21 cellular contexts compared by ENCODE assay signal in genomic region chr7:155202106-155202871, GRCh38.
A peak's percentile ranks its signal among the peaks of the same experiment; 100 is the strongest.
DNase-seq lines count a peak whose midpoint lies in the region; ATAC-seq and TF ChIP-seq lines count a peak whose summit lies in the region.
"Had no signal": no experiment of that assay in that cellular context is flagged by ENCODE, and none has a peak within 500 bp of the region (broad histone marks: within the 10 kb centered on the region; RNA-seq: fewer than 3 reads in every experiment).

No MANE protein-coding gene starts in this region.

- H3K4me3 ChIP-seq in neural progenitor cell, result no peak overlapping the region
- H3K4me3 ChIP-seq: cardiac muscle cell, K562, pancreas had no signal

- peak overlapping the region; percentile 62 for H3K27ac Mint-ChIP-seq in activated naive CD8-positive, alpha-beta T cell
- no peak overlapping the region for H3K27ac Mint-ChIP-seq in activated naive CD8-positive, alpha-beta T cell treated with anti-CD3 and anti-CD28 coated beads, Interleukin-2, amount 50 U/mL, for 24 hours
- peak overlapping the region; percentile 43 for H3K27ac Mint-ChIP-seq in activated T-helper 17 cell treated with anti-CD3 and anti-CD28 coated beads, Interleukin-2, amount 50 U/mL, for 72 hours
- no peak overlapping the region for H3K27ac Mint-ChIP-seq in neural progenitor cell
- H3K27ac Mint-ChIP-seq: CD4-positive, alpha-beta T cell had no signal

- no peak for ATAC-seq in activated naive CD8-positive, alpha-beta T cell treated with anti-CD3 and anti-CD28 coated beads, Interleukin-2, amount 50 U/mL, for 24 hours
- ATAC-seq in activated T-helper 17 cell treated with anti-CD3 and anti-CD28 coated beads, Interleukin-2, amount 50 U/mL, for 72 hours (replicated peaks), result no peak
- ATAC-seq: K562, pancreas, right cardiac atrium, SK-N-SH treated with all-trans-retinoic acid at 6 μM for 48 hours had no signal

- peaks cover 5% of the 10 kb centered on the region for H3K9me3 Mint-ChIP-seq in activated naive CD8-positive, alpha-beta T cell (ENCODE audit: low read depth)
- peaks cover 17% of the 10 kb centered on the region for H3K9me3 Mint-ChIP-seq in activated naive CD8-positive, alpha-beta T cell treated with anti-CD3 and anti-CD28 coated beads, Interleukin-2, amount 50 U/mL, for 24 hours
- peaks cover 3% of the 10 kb centered on the region for H3K9me3 Mint-ChIP-seq in activated T-helper 17 cell treated with anti-CD3 and anti-CD28 coated beads, Interleukin-2, amount 50 U/mL, for 72 hours
- peaks cover 23% of the 10 kb centered on the region for H3K9me3 Mint-ChIP-seq in neural progenitor cell
- H3K9me3 Mint-ChIP-seq: CD4-positive, alpha-beta T cell had no signal

- H3K79me2 ChIP-seq in neural progenitor cell (ENCODE audit: low read depth), result no peaks in the 10 kb centered on the region

- H3K27ac ChIP-seq in neural progenitor cell, result no peak overlapping the region
- H3K27ac ChIP-seq: cardiac muscle cell, pancreas had no signal

- no peaks in the 10 kb centered on the region for H3K4me1 ChIP-seq in neural progenitor cell

- H3K4me3 Mint-ChIP-seq in activated naive CD8-positive, alpha-beta T cell, result no peak overlapping the region
- no peak overlapping the region for H3K4me3 Mint-ChIP-seq in activated naive CD8-positive, alpha-beta T cell treated with anti-CD3 and anti-CD28 coated beads, Interleukin-2, amount 50 U/mL, for 24 hours
- H3K4me3 Mint-ChIP-seq in activated T-helper 17 cell treated with anti-CD3 and anti-CD28 coated beads, Interleukin-2, amount 50 U/mL, for 72 hours, result no peak overlapping the region
- H3K4me3 Mint-ChIP-seq in neural progenitor cell, result peak overlapping the region; percentile 60
- H3K4me3 Mint-ChIP-seq: CD4-positive, alpha-beta T cell had no signal

- H3K9ac ChIP-seq in neural progenitor cell, result no peak overlapping the region

- peaks cover 2% of the 10 kb centered on the region for H3K36me3 Mint-ChIP-seq in activated naive CD8-positive, alpha-beta T cell
- peaks cover 7% of the 10 kb centered on the region for H3K36me3 Mint-ChIP-seq in activated naive CD8-positive, alpha-beta T cell treated with anti-CD3 and anti-CD28 coated beads, Interleukin-2, amount 50 U/mL, for 24 hours (ENCODE audit: low read depth)
- peaks cover 11% of the 10 kb centered on the region for H3K36me3 Mint-ChIP-seq in activated T-helper 17 cell treated with anti-CD3 and anti-CD28 coated beads, Interleukin-2, amount 50 U/mL, for 72 hours (ENCODE audit: low read depth)
- peaks cover 3% of the 10 kb centered on the region for H3K36me3 Mint-ChIP-seq in neural progenitor cell

- H3K27me3 Mint-ChIP-seq in activated naive CD8-positive, alpha-beta T cell, result no peaks in the 10 kb centered on the region
- no peaks in the 10 kb centered on the region for H3K27me3 Mint-ChIP-seq in activated naive CD8-positive, alpha-beta T cell treated with anti-CD3 and anti-CD28 coated beads, Interleukin-2, amount 50 U/mL, for 24 hours
- no peaks in the 10 kb centered on the region for H3K27me3 Mint-ChIP-seq in activated T-helper 17 cell treated with anti-CD3 and anti-CD28 coated beads, Interleukin-2, amount 50 U/mL, for 72 hours
- peaks cover 12% of the 10 kb centered on the region for H3K27me3 Mint-ChIP-seq in neural progenitor cell (ENCODE audit: insufficient read depth, low read depth)
- H3K27me3 Mint-ChIP-seq: CD4-positive, alpha-beta T cell had no signal

- no peak overlapping the region for H2AFZ ChIP-seq in neural progenitor cell (replicated peaks)

- TF ChIP-seq CTCF in neural progenitor cell (IDR thresholded peaks at IDR 0.05), result no peak
- TF ChIP-seq CTCF in GM10266 (IDR thresholded peaks at IDR 0.05; ENCODE audit: control insufficient read depth, insufficient read depth, low read depth, missing control alignments), result no peak

- no peaks in the 10 kb centered on the region for H3K9me3 ChIP-seq in neural progenitor cell (ENCODE audit: low read depth)
- H3K9me3 ChIP-seq: pancreas had no signal

- H3K27me3 ChIP-seq in neural progenitor cell, result no peaks in the 10 kb centered on the region
- H3K27me3 ChIP-seq: cardiac muscle cell, pancreas had no signal

- no peak for DNase-seq in activated naive CD8-positive, alpha-beta T cell treated with anti-CD3 and anti-CD28 coated beads, Interleukin-2, amount 50 U/mL, for 24 hours
- DNase-seq in neural progenitor cell (ENCODE audit: low spot score), result no peak
- no peak for DNase-seq in activated CD4-positive, CD25-positive, alpha-beta regulatory T cell treated with anti-CD3 and anti-CD28 coated beads, Interleukin-2, amount 50 U/mL, for 72 hours
- no peak for DNase-seq in NCI-H82 treated with DMSO at 0.1 percent for 48 hours (lab: John Stamatoyannopoulos, UW; ENCODE audit: unreplicated experiment)
- DNase-seq in GM10266 (ENCODE audit: extremely low spot score), result no peak
- DNase-seq: activated CD4-positive, CD25-positive, alpha-beta regulatory T cell; CD4-positive, alpha-beta T cell; GDM1; mammary epithelial cell; MV-4-11; NCI-H1694 treated with DMSO at 0.1 percent for 48 hours; NCI-H526 treated with DMSO at 0.1 percent for 48 hours; stimulated activated CD4-positive, alpha-beta T cell treated with anti-CD3 and anti-CD28 coated beads, Interleukin-15, amount 100 ng/mL, for 24 hours; T1000 had no signal

- H3K36me3 ChIP-seq in neural progenitor cell, result no peaks in the 10 kb centered on the region
- H3K36me3 ChIP-seq: cardiac muscle cell, pancreas had no signal

- H3F3A ChIP-seq in neural progenitor cell (ENCODE audit: low read depth), result no peaks in the 10 kb centered on the region

- peaks cover 50% of the 10 kb centered on the region for H3K4me1 Mint-ChIP-seq in activated naive CD8-positive, alpha-beta T cell (ENCODE audit: low read depth)
- H3K4me1 Mint-ChIP-seq in activated naive CD8-positive, alpha-beta T cell treated with anti-CD3 and anti-CD28 coated beads, Interleukin-2, amount 50 U/mL, for 24 hours, result peaks cover 56% of the 10 kb centered on the region
- peaks cover 25% of the 10 kb centered on the region for H3K4me1 Mint-ChIP-seq in activated T-helper 17 cell treated with anti-CD3 and anti-CD28 coated beads, Interleukin-2, amount 50 U/mL, for 72 hours
- peaks cover 19% of the 10 kb centered on the region for H3K4me1 Mint-ChIP-seq in neural progenitor cell

- H3K4me2 ChIP-seq in neural progenitor cell, result no peak overlapping the region

- no peaks in the 10 kb centered on the region for H4K20me1 ChIP-seq in neural progenitor cell (ENCODE audit: low read depth)

Comparison
In these comparisons a context has a peak if more than half of its experiments do, and no peak if none do; other contexts are left out.
1. H3K27ac Mint-ChIP-seq: peak in activated naive CD8-positive, alpha-beta T cell (single experiment) and activated T-helper 17 cell treated with anti-CD3 and anti-CD28 coated beads, Interleukin-2, amount 50 U/mL, for 72 hours (single experiment); none in activated naive CD8-positive, alpha-beta T cell treated with anti-CD3 and anti-CD28 coated beads, Interleukin-2, amount 50 U/mL, for 24 hours (single experiment) and neural progenitor cell (single experiment).